1 cellular context compared by ENCODE assay signal in the genomic region with DNA sequence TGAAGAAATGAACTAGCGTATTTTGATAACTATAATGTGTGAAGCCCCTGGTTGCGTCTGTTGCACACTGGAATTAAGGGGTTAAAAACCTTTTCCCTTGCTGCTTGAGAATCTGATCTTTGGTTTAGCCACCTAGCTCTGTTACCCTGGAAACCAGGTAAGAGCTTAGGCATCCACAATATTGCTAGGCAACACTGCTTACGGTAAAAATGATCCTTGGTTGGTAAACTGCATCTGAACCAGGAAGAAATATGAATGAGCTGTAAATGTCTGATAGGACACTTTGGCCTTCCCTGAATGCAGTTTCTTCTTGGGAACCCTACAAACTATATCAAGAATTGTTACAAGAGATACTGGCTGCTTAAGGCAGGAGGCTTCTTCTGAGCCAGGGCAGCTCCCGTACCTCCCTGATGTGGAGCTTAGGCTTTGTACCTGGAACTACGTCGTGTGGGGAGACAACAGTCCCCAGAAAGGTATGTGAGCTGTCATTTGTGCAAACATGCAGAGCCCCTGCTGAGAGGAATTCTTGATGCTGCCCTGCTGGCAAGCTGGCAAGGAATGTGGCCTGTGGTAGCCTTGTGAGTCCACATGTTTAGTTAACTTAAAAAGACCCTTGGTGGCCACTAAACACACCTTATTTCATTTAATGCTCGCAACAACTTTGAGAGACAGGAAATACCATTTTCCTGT.
TF ChIP-seq lines count a peak whose summit lies in the region.

No MANE protein-coding gene starts in this region.

TF ChIP-seq in HepG2, 621 proteins besides CTCF, POLR2A, EP300 and RAD21:
- TF ChIP-seq THAP11 (CRISPR knock-in tag; IDR thresholded peaks at IDR 0.05) = no peak
- TF ChIP-seq, protein P1, sequence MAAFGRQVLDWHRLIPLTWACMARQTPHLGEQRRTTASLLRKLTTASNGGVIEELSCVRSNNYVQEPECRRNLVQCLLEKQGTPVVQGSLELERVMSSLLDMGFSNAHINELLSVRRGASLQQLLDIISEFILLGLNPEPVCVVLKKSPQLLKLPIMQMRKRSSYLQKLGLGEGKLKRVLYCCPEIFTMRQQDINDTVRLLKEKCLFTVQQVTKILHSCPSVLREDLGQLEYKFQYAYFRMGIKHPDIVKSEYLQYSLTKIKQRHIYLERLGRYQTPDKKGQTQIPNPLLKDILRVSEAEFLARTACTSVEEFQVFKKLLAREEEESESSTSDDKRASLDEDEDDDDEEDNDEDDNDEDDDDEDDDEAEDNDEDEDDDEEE (CRISPR knock-in tag; IDR thresholded peaks at IDR 0.05) = no peak
- TF ChIP-seq SMYD3 (CRISPR knock-in tag; IDR thresholded peaks at IDR 0.05) = no peak
- no peak for TF ChIP-seq MEF2D (CRISPR knock-in tag; IDR thresholded peaks at IDR 0.05)
- TF ChIP-seq ZSCAN30 (CRISPR knock-in tag; IDR thresholded peaks at IDR 0.05) = no peak
- TF ChIP-seq ZSCAN21 (CRISPR knock-in tag; IDR thresholded peaks at IDR 0.05; ENCODE audit: borderline replicate concordance) = no peak
- no peak for TF ChIP-seq FIP1L1 (IDR thresholded peaks at IDR 0.05; ENCODE audit: borderline replicate concordance, insufficient read depth, low read depth, low read length)
- TF ChIP-seq, protein P2, sequence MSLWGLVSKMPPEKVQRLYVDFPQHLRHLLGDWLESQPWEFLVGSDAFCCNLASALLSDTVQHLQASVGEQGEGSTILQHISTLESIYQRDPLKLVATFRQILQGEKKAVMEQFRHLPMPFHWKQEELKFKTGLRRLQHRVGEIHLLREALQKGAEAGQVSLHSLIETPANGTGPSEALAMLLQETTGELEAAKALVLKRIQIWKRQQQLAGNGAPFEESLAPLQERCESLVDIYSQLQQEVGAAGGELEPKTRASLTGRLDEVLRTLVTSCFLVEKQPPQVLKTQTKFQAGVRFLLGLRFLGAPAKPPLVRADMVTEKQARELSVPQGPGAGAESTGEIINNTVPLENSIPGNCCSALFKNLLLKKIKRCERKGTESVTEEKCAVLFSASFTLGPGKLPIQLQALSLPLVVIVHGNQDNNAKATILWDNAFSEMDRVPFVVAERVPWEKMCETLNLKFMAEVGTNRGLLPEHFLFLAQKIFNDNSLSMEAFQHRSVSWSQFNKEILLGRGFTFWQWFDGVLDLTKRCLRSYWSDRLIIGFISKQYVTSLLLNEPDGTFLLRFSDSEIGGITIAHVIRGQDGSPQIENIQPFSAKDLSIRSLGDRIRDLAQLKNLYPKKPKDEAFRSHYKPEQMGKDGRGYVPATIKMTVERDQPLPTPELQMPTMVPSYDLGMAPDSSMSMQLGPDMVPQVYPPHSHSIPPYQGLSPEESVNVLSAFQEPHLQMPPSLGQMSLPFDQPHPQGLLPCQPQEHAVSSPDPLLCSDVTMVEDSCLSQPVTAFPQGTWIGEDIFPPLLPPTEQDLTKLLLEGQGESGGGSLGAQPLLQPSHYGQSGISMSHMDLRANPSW (CRISPR knock-in tag; IDR thresholded peaks at IDR 0.05; ENCODE audit: borderline replicate concordance) = no peak
- no peak for TF ChIP-seq ZNF121 (CRISPR knock-in tag; IDR thresholded peaks at IDR 0.05)
- TF ChIP-seq RBM22 (optimal IDR thresholded peaks at IDR 0.05; ENCODE audit: low read length) = no peak
- no peak for TF ChIP-seq HOXD1 (CRISPR knock-in tag; IDR thresholded peaks at IDR 0.05)
- TF ChIP-seq ZNF138 (CRISPR knock-in tag; IDR thresholded peaks at IDR 0.05; ENCODE audit: low read depth) = no peak
- TF ChIP-seq, protein P3, sequence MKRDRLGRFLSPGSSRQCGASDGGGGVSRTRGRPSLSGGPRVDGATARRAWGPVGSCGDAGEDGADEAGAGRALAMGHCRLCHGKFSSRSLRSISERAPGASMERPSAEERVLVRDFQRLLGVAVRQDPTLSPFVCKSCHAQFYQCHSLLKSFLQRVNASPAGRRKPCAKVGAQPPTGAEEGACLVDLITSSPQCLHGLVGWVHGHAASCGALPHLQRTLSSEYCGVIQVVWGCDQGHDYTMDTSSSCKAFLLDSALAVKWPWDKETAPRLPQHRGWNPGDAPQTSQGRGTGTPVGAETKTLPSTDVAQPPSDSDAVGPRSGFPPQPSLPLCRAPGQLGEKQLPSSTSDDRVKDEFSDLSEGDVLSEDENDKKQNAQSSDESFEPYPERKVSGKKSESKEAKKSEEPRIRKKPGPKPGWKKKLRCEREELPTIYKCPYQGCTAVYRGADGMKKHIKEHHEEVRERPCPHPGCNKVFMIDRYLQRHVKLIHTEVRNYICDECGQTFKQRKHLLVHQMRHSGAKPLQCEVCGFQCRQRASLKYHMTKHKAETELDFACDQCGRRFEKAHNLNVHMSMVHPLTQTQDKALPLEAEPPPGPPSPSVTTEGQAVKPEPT (CRISPR knock-in tag; IDR thresholded peaks at IDR 0.05; ENCODE audit: low read depth) = no peak
- no peak for TF ChIP-seq SMARCC2 (IDR thresholded peaks at IDR 0.05)
- no peak for TF ChIP-seq IRF2 (CRISPR knock-in tag; IDR thresholded peaks at IDR 0.05)
- TF ChIP-seq, protein P4, sequence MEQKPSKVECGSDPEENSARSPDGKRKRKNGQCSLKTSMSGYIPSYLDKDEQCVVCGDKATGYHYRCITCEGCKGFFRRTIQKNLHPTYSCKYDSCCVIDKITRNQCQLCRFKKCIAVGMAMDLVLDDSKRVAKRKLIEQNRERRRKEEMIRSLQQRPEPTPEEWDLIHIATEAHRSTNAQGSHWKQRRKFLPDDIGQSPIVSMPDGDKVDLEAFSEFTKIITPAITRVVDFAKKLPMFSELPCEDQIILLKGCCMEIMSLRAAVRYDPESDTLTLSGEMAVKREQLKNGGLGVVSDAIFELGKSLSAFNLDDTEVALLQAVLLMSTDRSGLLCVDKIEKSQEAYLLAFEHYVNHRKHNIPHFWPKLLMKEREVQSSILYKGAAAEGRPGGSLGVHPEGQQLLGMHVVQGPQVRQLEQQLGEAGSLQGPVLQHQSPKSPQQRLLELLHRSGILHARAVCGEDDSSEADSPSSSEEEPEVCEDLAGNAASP (CRISPR knock-in tag; IDR thresholded peaks at IDR 0.05; ENCODE audit: borderline replicate concordance) = no peak
- TF ChIP-seq MTF1 (CRISPR knock-in tag; IDR thresholded peaks at IDR 0.05) = no peak
- TF ChIP-seq, protein P5, sequence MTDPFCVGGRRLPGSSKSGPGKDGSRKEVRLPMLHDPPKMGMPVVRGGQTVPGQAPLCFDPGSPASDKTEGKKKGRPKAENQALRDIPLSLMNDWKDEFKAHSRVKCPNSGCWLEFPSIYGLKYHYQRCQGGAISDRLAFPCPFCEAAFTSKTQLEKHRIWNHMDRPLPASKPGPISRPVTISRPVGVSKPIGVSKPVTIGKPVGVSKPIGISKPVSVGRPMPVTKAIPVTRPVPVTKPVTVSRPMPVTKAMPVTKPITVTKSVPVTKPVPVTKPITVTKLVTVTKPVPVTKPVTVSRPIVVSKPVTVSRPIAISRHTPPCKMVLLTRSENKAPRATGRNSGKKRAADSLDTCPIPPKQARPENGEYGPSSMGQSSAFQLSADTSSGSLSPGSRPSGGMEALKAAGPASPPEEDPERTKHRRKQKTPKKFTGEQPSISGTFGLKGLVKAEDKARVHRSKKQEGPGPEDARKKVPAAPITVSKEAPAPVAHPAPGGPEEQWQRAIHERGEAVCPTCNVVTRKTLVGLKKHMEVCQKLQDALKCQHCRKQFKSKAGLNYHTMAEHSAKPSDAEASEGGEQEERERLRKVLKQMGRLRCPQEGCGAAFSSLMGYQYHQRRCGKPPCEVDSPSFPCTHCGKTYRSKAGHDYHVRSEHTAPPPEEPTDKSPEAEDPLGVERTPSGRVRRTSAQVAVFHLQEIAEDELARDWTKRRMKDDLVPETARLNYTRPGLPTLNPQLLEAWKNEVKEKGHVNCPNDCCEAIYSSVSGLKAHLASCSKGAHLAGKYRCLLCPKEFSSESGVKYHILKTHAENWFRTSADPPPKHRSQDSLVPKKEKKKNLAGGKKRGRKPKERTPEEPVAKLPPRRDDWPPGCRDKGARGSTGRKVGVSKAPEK (CRISPR knock-in tag; IDR thresholded peaks at IDR 0.05; ENCODE audit: borderline replicate concordance) = no peak
- TF ChIP-seq, protein P6, sequence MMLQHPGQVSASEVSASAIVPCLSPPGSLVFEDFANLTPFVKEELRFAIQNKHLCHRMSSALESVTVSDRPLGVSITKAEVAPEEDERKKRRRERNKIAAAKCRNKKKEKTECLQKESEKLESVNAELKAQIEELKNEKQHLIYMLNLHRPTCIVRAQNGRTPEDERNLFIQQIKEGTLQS (CRISPR knock-in tag; IDR thresholded peaks at IDR 0.05) = no peak
TF ChIP-seq in HepG2: peak in this region for 0.
